Comparison of ENCODE assay signal across 32 cellular contexts in the genomic region with DNA sequence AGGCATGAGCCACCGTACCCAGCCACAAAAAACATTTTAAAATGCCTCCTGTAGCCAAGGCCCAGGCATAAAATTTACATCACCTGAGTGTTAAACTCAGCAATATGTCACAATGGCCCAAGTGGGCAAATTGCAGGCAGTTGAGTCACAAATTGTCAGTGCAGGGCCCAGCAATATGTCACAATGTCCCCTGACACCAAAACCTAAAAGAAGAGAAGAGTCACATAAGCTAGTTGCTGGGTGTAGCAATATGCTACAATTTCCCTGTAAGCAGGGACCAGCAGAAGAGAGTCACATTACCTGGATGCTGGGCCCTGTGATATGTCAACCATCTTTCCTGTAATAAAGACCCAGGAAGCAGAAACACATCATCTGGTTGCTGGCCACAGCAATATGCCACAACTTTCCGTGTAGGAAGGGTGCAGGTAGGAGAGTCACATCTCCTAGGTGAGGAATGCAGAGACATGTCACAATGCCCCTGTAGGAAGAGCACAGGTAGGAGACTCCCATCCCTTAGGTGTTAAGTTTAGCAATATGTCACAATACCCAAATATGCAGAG.
"Had no signal": no experiment of that assay in that cellular context is flagged by ENCODE, and none has a peak within 500 bp of the region (broad histone marks: within the 10 kb centered on the region; RNA-seq: fewer than 3 reads in every experiment).

No MANE protein-coding gene starts in this region.

- H3K36me3 ChIP-seq: adrenal gland, ascending aorta, brain microvascular endothelial cell, breast epithelium, cardiac muscle cell had no signal

- H3K4me1 ChIP-seq: adrenal gland, ascending aorta, body of pancreas, breast epithelium had no signal

- ATAC-seq: activated naive CD4-positive, alpha-beta T cell treated with anti-CD3 and anti-CD28 coated beads, Interleukin-2, amount 50 U/mL, for 72 hours; activated naive CD8-positive, alpha-beta T cell treated with anti-CD3 and anti-CD28 coated beads, Interleukin-2, amount 50 U/mL, for 24 hours; activated T-cell treated with anti-CD3 and anti-CD28 coated beads, Interleukin-2, amount 50 U/mL, for 4 hours; activated T-cell treated with anti-CD3 and anti-CD28 coated beads, Interleukin-2, amount 50 U/mL, for 72 hours; activated T-helper 17 cell treated with anti-CD3 and anti-CD28 coated beads, Interleukin-2, amount 50 U/mL, for 72 hours; body of pancreas had no signal

- DNase-seq: activated effector memory CD4-positive, alpha-beta T cell treated with anti-CD3 and anti-CD28 coated beads, Interleukin-2, amount 50 U/mL, for 16 hours; activated effector memory CD4-positive, alpha-beta T cell treated with Interleukin-2 at 50 U/mL for 16 hours; activated gamma-delta T cell; activated gamma-delta T cell treated with Interleukin-2 at 50 U/mL for 16 hours; activated naive CD4-positive, alpha-beta T cell; activated naive CD4-positive, alpha-beta T cell treated with anti-CD3 and anti-CD28 coated beads for 36 hours; activated naive CD4-positive, alpha-beta T cell treated with anti-CD3 and anti-CD28 coated beads, Interleukin-2, amount 10 ng/mL, durations not matched to agents 7 days and 5 days; activated naive CD4-positive, alpha-beta T cell treated with Interleukin-2 at 50 U/mL for 16 hours; activated naive CD8-positive, alpha-beta T cell treated with anti-CD3 and anti-CD28 coated beads for 36 hours; activated naive CD8-positive, alpha-beta T cell treated with anti-CD3 and anti-CD28 coated beads, Interleukin-2, amount 10 ng/mL, durations not matched to agents 7 days and 5 days; activated naive CD8-positive, alpha-beta T cell treated with anti-CD3 and anti-CD28 coated beads, Interleukin-2, amount 50 U/mL, for 24 hours; activated T-cell treated with anti-CD3 and anti-CD28 coated beads for 4 hours; activated T-cell treated with anti-CD3 and anti-CD28 coated beads, Interleukin-2, amount 50 U/mL, for 1 hour; activated T-cell treated with anti-CD3 and anti-CD28 coated beads, Interleukin-2, amount 50 U/mL, for 24 hours; activated T-cell treated with anti-CD3 and anti-CD28 coated beads, Interleukin-2, amount 50 U/mL, for 4 hours; activated T-cell treated with anti-CD3 and anti-CD28 coated beads, Interleukin-2, amount 50 U/mL, for 48 hours; activated T-cell treated with anti-CD3 and anti-CD28 coated beads, Interleukin-2, amount 50 U/mL, for 72 hours; adrenal gland; amniotic stem cell; amygdala; anterior cingulate cortex; aorta; body of pancreas; brain microvascular endothelial cell; caudate nucleus; central memory CD4-positive, alpha-beta T cell; cerebellar nuclear complex had no signal

- H3K4me3 ChIP-seq: adrenal gland, ascending aorta, body of pancreas, breast epithelium, cardiac muscle cell had no signal

- H3K27ac ChIP-seq: adrenal gland, ascending aorta, body of pancreas, brain microvascular endothelial cell, breast epithelium, cardiac muscle cell had no signal

- H3K27me3 ChIP-seq: adrenal gland, ascending aorta, body of pancreas, brain microvascular endothelial cell, breast epithelium, cardiac muscle cell had no signal

- H3K9me3 ChIP-seq: adrenal gland, ascending aorta had no signal
